ENCODE assay signal across 16 cellular contexts in the genomic region with DNA sequence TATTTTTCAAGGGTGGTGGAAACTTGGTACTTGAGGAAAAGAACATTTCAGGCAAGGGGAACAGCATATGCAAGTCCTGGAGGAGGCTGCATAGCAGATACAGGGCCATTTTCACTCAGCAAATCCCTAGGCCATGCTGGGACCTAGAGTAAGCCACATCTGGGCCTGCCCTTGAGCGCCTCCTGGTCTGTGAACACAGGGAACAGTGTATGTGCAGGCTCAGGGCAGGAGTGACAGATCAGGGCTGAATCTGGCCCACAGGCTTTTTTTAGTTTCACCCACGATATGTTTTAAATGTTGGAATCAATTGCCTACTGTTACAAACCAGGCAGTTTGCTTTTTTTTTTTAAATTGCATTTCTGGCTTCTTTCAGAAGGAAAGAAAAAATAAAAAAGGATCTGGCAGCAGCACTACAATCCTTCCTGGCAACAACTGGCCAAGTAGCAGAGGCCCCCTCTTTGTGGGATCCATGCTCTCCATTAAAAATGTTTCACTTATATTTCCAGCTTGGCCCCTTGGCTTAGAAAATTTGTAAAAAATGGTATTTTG. TPM values are rescaled to one million over a fixed set of nuclear protein-coding genes. Genes with fewer than 3 reads are reported as not detected.
DNase-seq lines count a peak whose midpoint lies in the region; ATAC-seq, FAIRE-seq and TF ChIP-seq lines count a peak whose summit lies in the region.
"Had no signal": no experiment of that assay in that cellular context is flagged by ENCODE, and none has a peak within 500 bp of the region (broad histone marks: within the 10 kb centered on the region; RNA-seq: fewer than 3 reads in every experiment).

No MANE protein-coding gene starts in this region.

- no peak overlapping the region for H3K27ac Mint-ChIP-seq in astrocyte (ENCODE audit: unreplicated experiment)
- H3K27ac Mint-ChIP-seq in nephron, result no peak overlapping the region
- no peak overlapping the region for H3K27ac Mint-ChIP-seq in activated T-cell treated with anti-CD3 and anti-CD28 coated beads, Interleukin-2, amount 50 U/mL, for 24 hours

- H3K79me2 ChIP-seq in Loucy (ENCODE audit: insufficient read depth, low read length), result no peaks in the 10 kb centered on the region
- no peaks in the 10 kb centered on the region for H3K79me2 ChIP-seq in astrocyte (ENCODE audit: insufficient read depth, low read length)

- FAIRE-seq in astrocyte (lab: Jason Lieb, UNC), result no peak

- no peak overlapping the region for H3K27ac ChIP-seq in astrocyte (ENCODE audit: low read depth, low read length)
- H3K27ac ChIP-seq: adrenal gland, lower lobe of right lung, stomach had no signal

- H4K20me1 ChIP-seq in Loucy (ENCODE audit: insufficient read depth, low read length, poor library complexity, severe bottlenecking) (no peaks in the 10 kb centered on the region), astrocyte (ENCODE audit: insufficient read depth, low read length) (no peaks in the 10 kb centered on the region)

- H3K36me3 Mint-ChIP-seq in astrocyte (ENCODE audit: low read depth, unreplicated experiment), result no peaks in the 10 kb centered on the region
- H3K36me3 Mint-ChIP-seq in nephron (ENCODE audit: low read depth), result no peaks in the 10 kb centered on the region
- no peaks in the 10 kb centered on the region for H3K36me3 Mint-ChIP-seq in activated T-cell treated with anti-CD3 and anti-CD28 coated beads, Interleukin-2, amount 50 U/mL, for 24 hours (ENCODE audit: low read depth)

- H3K4me3 Mint-ChIP-seq in astrocyte (ENCODE audit: unreplicated experiment) (peak overlapping the region; percentile 40), nephron (peak overlapping the region; percentile 24 to 64 (median 63))
- H3K4me3 Mint-ChIP-seq in activated T-cell treated with anti-CD3 and anti-CD28 coated beads, Interleukin-2, amount 50 U/mL, for 24 hours, result no peak overlapping the region

- H2AFZ ChIP-seq in Loucy (ENCODE audit: low read length) (no peak overlapping the region), astrocyte (ENCODE audit: low read depth, low read length) (no peak overlapping the region)

- H3K4me1 Mint-ChIP-seq in astrocyte (ENCODE audit: low read depth, unreplicated experiment), result peaks cover 2% of the 10 kb centered on the region
- peaks cover 5% of the 10 kb centered on the region for H3K4me1 Mint-ChIP-seq in nephron
- peaks cover 9% of the 10 kb centered on the region for H3K4me1 Mint-ChIP-seq in activated T-cell treated with anti-CD3 and anti-CD28 coated beads, Interleukin-2, amount 50 U/mL, for 24 hours (ENCODE audit: low read depth)

- no peaks in the 10 kb centered on the region for H3K27me3 ChIP-seq in Loucy (ENCODE audit: insufficient read depth, low read length, poor library complexity, severe bottlenecking)
- H3K27me3 ChIP-seq in astrocyte (ENCODE audit: insufficient read depth, low read length), result peaks cover 9% of the 10 kb centered on the region
- H3K27me3 ChIP-seq: adrenal gland had no signal

- ATAC-seq in HG03520 (IDR thresholded peaks at IDR 0.05; ENCODE audit: unreplicated experiment) (no peak), GM19467 (IDR thresholded peaks at IDR 0.05; ENCODE audit: unreplicated experiment) (no peak)
- ATAC-seq: lower lobe of right lung had no signal

- peak; percentile 28 for DNase-seq in ELF-1 (ENCODE audit: low read depth, low spot score)
- no peak for DNase-seq in astrocyte (ENCODE audit: low read depth)
- DNase-seq in GF-D8 (lab: John Stamatoyannopoulos, UW), result no peak
- DNase-seq in activated T-cell treated with anti-CD3 and anti-CD28 coated beads, Interleukin-2, amount 50 U/mL, for 24 hours, result no peak
- DNase-seq: adrenal gland; effector memory CD4-positive, alpha-beta T cell; hippocampal formation; lower lobe of right lung; NCI-H1436; stimulated activated CD4-positive, alpha-beta T cell treated with anti-CD3 and anti-CD28 coated beads, Interleukin-4, amount 100 ng/mL, for 4 hours; stomach; T1000 had no signal

- no peaks in the 10 kb centered on the region for H3K9me3 ChIP-seq in Loucy (ENCODE audit: insufficient read depth, low read depth, low read length)
- no peaks in the 10 kb centered on the region for H3K9me3 ChIP-seq in astrocyte (ENCODE audit: insufficient read depth, low read depth, low read length)
- H3K9me3 ChIP-seq: adrenal gland, lower lobe of right lung, stomach had no signal

- no peak overlapping the region for H3K4me3 ChIP-seq in Loucy (ENCODE audit: low read length, poor library complexity, severe bottlenecking)
- no peak overlapping the region for H3K4me3 ChIP-seq in astrocyte (ENCODE audit: insufficient read depth, low read depth, low read length)
- H3K4me3 ChIP-seq: adrenal gland, lower lobe of right lung, stomach had no signal

- no peaks in the 10 kb centered on the region for H3F3A ChIP-seq in Loucy (ENCODE audit: low read depth)

- H3K4me2 ChIP-seq in Loucy (ENCODE audit: low read depth, low read length, poor library complexity, severe bottlenecking) (no peak overlapping the region), astrocyte (ENCODE audit: low read length) (no peak overlapping the region)

- peak; percentile 35 for TF ChIP-seq CTCF in Loucy (conservative IDR thresholded peaks at IDR 0.05; ENCODE audit: low read length)
- peak; percentile 4 for TF ChIP-seq CTCF in astrocyte (IDR thresholded peaks at IDR 0.05; ENCODE audit: insufficient read depth, low read depth, low read length)
- TF ChIP-seq CTCF in nephron (IDR thresholded peaks at IDR 0.05; ENCODE audit: unreplicated experiment in 3 of 3), result no peak

- H3K9me2 ChIP-seq in Loucy (replicated peaks; ENCODE audit: low read depth, low read length), result no peaks in the 10 kb centered on the region

- no peak overlapping the region for H3K9ac ChIP-seq in Loucy (ENCODE audit: low read depth, low read length, poor library complexity, severe bottlenecking)
- H3K9ac ChIP-seq in astrocyte (ENCODE audit: low read length), result no peak overlapping the region

- peaks cover 33% of the 10 kb centered on the region for H3K27me3 Mint-ChIP-seq in astrocyte (ENCODE audit: low read depth, unreplicated experiment)
- H3K27me3 Mint-ChIP-seq in nephron (ENCODE audit: low read depth), result peaks cover 38% of the 10 kb centered on the region
- peaks cover 41% of the 10 kb centered on the region for H3K27me3 Mint-ChIP-seq in activated T-cell treated with anti-CD3 and anti-CD28 coated beads, Interleukin-2, amount 50 U/mL, for 24 hours

- H3K9me3 Mint-ChIP-seq in astrocyte (ENCODE audit: unreplicated experiment) (no peaks in the 10 kb centered on the region), nephron (no peaks in the 10 kb centered on the region)
- H3K9me3 Mint-ChIP-seq in activated T-cell treated with anti-CD3 and anti-CD28 coated beads, Interleukin-2, amount 50 U/mL, for 24 hours, result no peaks in the 10 kb centered on the region

- H3K36me3 ChIP-seq in Loucy (ENCODE audit: insufficient read depth, low read length) (no peaks in the 10 kb centered on the region), astrocyte (ENCODE audit: insufficient read depth, low read length) (no peaks in the 10 kb centered on the region)
- H3K36me3 ChIP-seq: adrenal gland, lower lobe of right lung, stomach had no signal

- H3K4me1 ChIP-seq in Loucy (ENCODE audit: insufficient read depth, low read length, poor library complexity, severe bottlenecking) (no peaks in the 10 kb centered on the region), astrocyte (ENCODE audit: insufficient read depth, low read length) (peaks cover 3% of the 10 kb centered on the region)

RNA-seq across cellular contexts. Expression of a gene that starts 1.4 kb away (rescaled TPM):
- 0.70 TPM in 1 of 2 replicates, not detected in the other for total RNA-seq in astrocyte
- total RNA-seq: lower lobe of right lung had no signal

RNA-seq across cellular contexts. Expression of a gene that starts 9.3 kb away (rescaled TPM):
- total RNA-seq in astrocyte, result 44.1 and 51.8 TPM in 2 replicates

RNA-seq across cellular contexts. Expression of a gene that starts 9.8 kb away (rescaled TPM):
- total RNA-seq in astrocyte, result 1.3 and 1.4 TPM in 2 replicates
- total RNA-seq: stomach had no signal

RNA-seq across cellular contexts. Expression of a gene that starts 13.7 kb away (rescaled TPM):
- total RNA-seq in astrocyte, result 42.0 and 45.7 TPM in 2 replicates

RNA-seq across cellular contexts. Expression of a gene that starts 42.6 kb away (rescaled TPM):
- 73.4 and 78.5 TPM in 2 replicates for total RNA-seq in astrocyte

Comparison
In these comparisons a context has a peak if more than half of its experiments do, and no peak if none do; other contexts are left out.
1. CTCF ChIP-seq: peak in Loucy (single experiment) and astrocyte (single experiment); none in nephron (0 of 3).